1 cellular context compared by ENCODE assay signal in genomic region chr1:167984886-167985489, GRCh38.
TF ChIP-seq lines count a peak whose summit lies in the region.

No MANE protein-coding gene starts in this region.

TF ChIP-seq in K562, 482 proteins besides CTCF, POLR2A, EP300 and RAD21 (continued from another document and continues in another):
- TF ChIP-seq BRF2 (IDR thresholded peaks at IDR 0.05; ENCODE audit: borderline replicate concordance, insufficient read depth, insufficient read length) (no peak), KAT8 (IDR thresholded peaks at IDR 0.05; ENCODE audit: low read depth) (no peak), ZBTB7A (IDR thresholded peaks at IDR 0.05; ENCODE audit: borderline replicate concordance, control insufficient read depth, low read depth, low read length) (no peak), ZNF282 (CRISPR knock-in tag; IDR thresholded peaks at IDR 0.05) (no peak), BCLAF1 (IDR thresholded peaks at IDR 0.05; ENCODE audit: borderline replicate concordance in 1 of 2, control insufficient read depth in 1 of 2, low read depth in 2 of 2, low read length in 1 of 2) (peak in 1 of 2 experiments; percentile 72; a peak in 1 of 4 replicates), HOXB6 (CRISPR knock-in tag; IDR thresholded peaks at IDR 0.05; ENCODE audit: borderline replicate concordance) (peak; percentile 38; the same call in 1 of the 2 replicates), ID3 (CRISPR knock-in tag; IDR thresholded peaks at IDR 0.05) (no peak), ID3 (tag; IDR thresholded peaks at IDR 0.05) (peak; percentile 91), BRD9 (IDR thresholded peaks at IDR 0.05; ENCODE audit: low read depth, partially characterized antibody) (peak; percentile 79), KLF16 (IDR thresholded peaks at IDR 0.05) (peak; percentile 73), ZNF12 (CRISPR knock-in tag; IDR thresholded peaks at IDR 0.05) (no peak), KAT7 (CRISPR knock-in tag; IDR thresholded peaks at IDR 0.05; ENCODE audit: borderline replicate concordance) (0 out of 2 replicates have a peak, but pooled peaks have one; percentile 87), SNIP1 (IDR thresholded peaks at IDR 0.05; ENCODE audit: low read depth) (no peak), TAF1 (IDR thresholded peaks at IDR 0.05; ENCODE audit: control insufficient read depth, extremely low read depth, insufficient read depth, low read length, severe bottlenecking) (peak; percentile 16), GABPB1 (CRISPR knock-in tag; IDR thresholded peaks at IDR 0.05) (peak; percentile 78; the same call in 1 of the 2 replicates), ATF2 (CRISPR knock-in tag; IDR thresholded peaks at IDR 0.05) (peak; percentile 97), DNMT1 (IDR thresholded peaks at IDR 0.05) (0 out of 2 replicates have a peak, but pooled peaks have one; percentile 54), FUS (optimal IDR thresholded peaks at IDR 0.05; ENCODE audit: low read depth, low read length) (no peak), RUNX1 (IDR thresholded peaks at IDR 0.05; ENCODE audit: low read depth) (no peak; the same call in 1 of the 2 replicates), ZBTB2 (IDR thresholded peaks at IDR 0.05) (peak; percentile 86), U2AF1 (optimal IDR thresholded peaks at IDR 0.05; ENCODE audit: low read depth, low read length) (no peak), TAF7 (tag; IDR thresholded peaks at IDR 0.05) (no peak), GTF2E2 (tag; IDR thresholded peaks at IDR 0.05) (no peak), HDGF (IDR thresholded peaks at IDR 0.05) (peak; percentile 84; the same call in 1 of the 2 replicates), ZKSCAN3 (CRISPR knock-in tag; IDR thresholded peaks at IDR 0.05) (no peak), SNAPC5 (CRISPR knock-in tag; IDR thresholded peaks at IDR 0.05) (no peak), MXI1 (IDR thresholded peaks at IDR 0.05; ENCODE audit: low read depth, low read length) (peak; percentile 83; the same call in 1 of the 2 replicates), EP400 (IDR thresholded peaks at IDR 0.05) (peak; percentile 99), ARHGAP35 (IDR thresholded peaks at IDR 0.05; ENCODE audit: partially characterized antibody) (no peak), ZFP91 (CRISPR knock-in tag; IDR thresholded peaks at IDR 0.05) (peak; percentile 89), SIN3A (IDR thresholded peaks at IDR 0.05; ENCODE audit: borderline replicate concordance in 2 of 2, control insufficient read depth in 1 of 2, low read depth in 2 of 2, low read length in 2 of 2) (no peak; a peak in 1 of 4 replicates), USF1 (CRISPR knock-in tag; IDR thresholded peaks at IDR 0.05) (peak; percentile 98), ZNF280A (IDR thresholded peaks at IDR 0.05; ENCODE audit: low read depth, partially characterized antibody) (no peak), TCF7L2 (IDR thresholded peaks at IDR 0.05; ENCODE audit: low read depth, low read length) (no peak), CEBPG (CRISPR knock-in tag; IDR thresholded peaks at IDR 0.05) (no peak), CEBPG (tag; conservative IDR thresholded peaks at IDR 0.05 in 1 of 2, IDR thresholded peaks at IDR 0.05 in 1 of 2) (no peak), POLR2H (tag; IDR thresholded peaks at IDR 0.05; ENCODE audit: low read depth) (peak; percentile 38; the same call in 1 of the 2 replicates), CREB3 (tag; conservative IDR thresholded peaks at IDR 0.05; ENCODE audit: low read depth) (no peak; the same call in 1 of the 2 replicates), MYNN (IDR thresholded peaks at IDR 0.05) (peak; percentile 93), MYNN (CRISPR knock-in tag; IDR thresholded peaks at IDR 0.05) (no peak), ZNF253 (CRISPR knock-in tag; conservative IDR thresholded peaks at IDR 0.05) (no peak; the same call in 1 of the 2 replicates), DPF2 (IDR thresholded peaks at IDR 0.05) (peak; percentile 99), EHMT2 (IDR thresholded peaks at IDR 0.05) (no peak), RFX1 (IDR thresholded peaks at IDR 0.05) (no peak), DDX20 (tag; IDR thresholded peaks at IDR 0.05; ENCODE audit: low read depth) (no peak), KDM1A (IDR thresholded peaks at IDR 0.05) (peak; percentile 66 to 93), RBM17 (IDR thresholded peaks at IDR 0.05; ENCODE audit: borderline replicate concordance, low read depth, low read length) (no peak)
